In genomic region chr17:47660064-47660492, GRCh38 we compare ENCODE assay signal across 9 cellular contexts. TPM values are rescaled to one million over a fixed set of nuclear protein-coding genes. Genes with fewer than 3 reads are reported as not detected.
A peak's percentile ranks its signal among the peaks of the same experiment; 100 is the strongest.
DNase-seq lines count a peak whose midpoint lies in the region; ATAC-seq, FAIRE-seq and TF ChIP-seq lines count a peak whose summit lies in the region.
"Had no signal": no experiment of that assay in that cellular context is flagged by ENCODE, and none has a peak within 500 bp of the region (broad histone marks: within the 10 kb centered on the region; RNA-seq: fewer than 3 reads in every experiment).

No MANE protein-coding gene starts in this region.

- H4K20me1 ChIP-seq in BLaER1, result peaks cover 91% of the 10 kb centered on the region

- no peak for TF ChIP-seq POLR2A in testis (IDR thresholded peaks at IDR 0.05)
- TF ChIP-seq POLR2A in H54 (IDR thresholded peaks at IDR 0.05; ENCODE audit: low read depth, low read length), result no peak

- H3K9me3 ChIP-seq in BLaER1, result no peaks in the 10 kb centered on the region
- no peaks in the 10 kb centered on the region for H3K9me3 ChIP-seq in KOPT-K1 (ENCODE audit: insufficient read depth, low read length, poor library complexity, severe bottlenecking)
- no peaks in the 10 kb centered on the region for H3K9me3 ChIP-seq in effector memory CD4-positive, alpha-beta T cell (ENCODE audit: control insufficient read depth, low read length)
- no peaks in the 10 kb centered on the region for H3K9me3 ChIP-seq in testis

- H3K27ac ChIP-seq in BLaER1 (peak overlapping the region; percentile 48; the same call in 1 of the 2 replicates), KOPT-K1 (ENCODE audit: low read depth, low read length, poor library complexity, severe bottlenecking) (peak overlapping the region; percentile 46), testis (no peak overlapping the region)
- H3K27ac ChIP-seq in effector memory CD4-positive, alpha-beta T cell (ENCODE audit: insufficient read depth, low read length, poor library complexity, severe bottlenecking), result peak overlapping the region; percentile 69

- peak; percentile 62 for ATAC-seq in GM19452 (IDR thresholded peaks at IDR 0.05; ENCODE audit: unreplicated experiment)

- H3K4me3 ChIP-seq in BLaER1 (peak overlapping the region; percentile 35; the same call in 1 of the 2 replicates), testis (no peak overlapping the region)
- peak overlapping the region; percentile 59 for H3K4me3 ChIP-seq in effector memory CD4-positive, alpha-beta T cell (ENCODE audit: insufficient read depth, low read depth, low read length, poor library complexity, severe bottlenecking)

- WGBS in testis, 2 donors, result 83 to 87% methylated on average over 6 of the region's 6 CpGs

- no peak for FAIRE-seq in H54 (lab: Jason Lieb, UNC)

- intact Hi-C loops in testis (cut with DNase I; ENCODE audit: low total_unique reads), result no loop called here

- H3K36me3 ChIP-seq in BLaER1 (peaks cover 98% of the 10 kb centered on the region), KOPT-K1 (ENCODE audit: insufficient read depth, low read length) (peaks cover 100% of the 10 kb centered on the region), testis (ENCODE audit: low read depth, missing control alignments) (no peaks in the 10 kb centered on the region)
- peaks cover 89% of the 10 kb centered on the region for H3K36me3 ChIP-seq in effector memory CD4-positive, alpha-beta T cell (ENCODE audit: control insufficient read depth, insufficient read depth, low read length)

- no peak overlapping the region for H3K9ac ChIP-seq in BLaER1

- peaks cover 49% of the 10 kb centered on the region for H3K4me1 ChIP-seq in BLaER1
- peaks cover 10% of the 10 kb centered on the region for H3K4me1 ChIP-seq in effector memory CD4-positive, alpha-beta T cell (ENCODE audit: control insufficient read depth, insufficient read depth, low read length, poor library complexity, severe bottlenecking)
- no peaks in the 10 kb centered on the region for H3K4me1 ChIP-seq in testis

- TF ChIP-seq CTCF in testis (IDR thresholded peaks at IDR 0.05), result no peak

- no peaks in the 10 kb centered on the region for H3K27me3 ChIP-seq in BLaER1
- no peaks in the 10 kb centered on the region for H3K27me3 ChIP-seq in effector memory CD4-positive, alpha-beta T cell (replicated peaks; ENCODE audit: control insufficient read depth, insufficient read depth, low read length, poor library complexity, severe bottlenecking)
- no peaks in the 10 kb centered on the region for H3K27me3 ChIP-seq in testis

- peak overlapping the region; percentile 64 for H3K4me2 ChIP-seq in BLaER1

- DNase-seq in effector memory CD4-positive, alpha-beta T cell, result no peak
- DNase-seq in EL, result no peak
- no peak for DNase-seq in testis
- no peak for DNase-seq in H54 (ENCODE audit: insufficient read length, low spot score)
- no peak for DNase-seq in COR-L47 (lab: John Stamatoyannopoulos, UW)
- DNase-seq: stimulated activated CD4-positive, alpha-beta T cell treated with anti-CD3 and anti-CD28 coated beads, Interleukin-2, amount 100 ng/mL, for 48 hours had no signal

RNA-seq across cellular contexts. Expression of gene KPNB1, which starts 10.4 kb away (rescaled TPM):
- 100 to 1,000 TPM; 262 to 299 TPM for total RNA-seq in testis
- polyA plus RNA-seq in testis (ENCODE audit: insufficient read depth, low read depth, low replicate concordance), result 391 TPM

RNA-seq across cellular contexts. Expression of gene TBKBP1, which starts 33.9 kb away (rescaled TPM):
- 10 to 100 TPM; 23.3 TPM for total RNA-seq in testis
- 21.9 TPM for polyA plus RNA-seq in testis (ENCODE audit: insufficient read depth, low read depth, low replicate concordance)

Comparison
In these comparisons a context has a peak if more than half of its experiments do, and no peak if none do; other contexts are left out.
1. H3K27ac ChIP-seq: peak in BLaER1 (single experiment), KOPT-K1 (single experiment) and effector memory CD4-positive, alpha-beta T cell (single experiment); none in testis (0 of 2).
2. H3K4me3 ChIP-seq: peak in BLaER1 (single experiment) and effector memory CD4-positive, alpha-beta T cell (single experiment); none in testis (0 of 2).